ENCODE assay signal across 8 cellular contexts in genomic region chr11:75474878-75475766, GRCh38. TPM values are rescaled to one million over a fixed set of nuclear protein-coding genes. Genes with fewer than 3 reads are reported as not detected.
DNase-seq lines count a peak whose midpoint lies in the region; TF ChIP-seq lines count a peak whose summit lies in the region.

No MANE protein-coding gene starts in this region.

- H3K27me3 ChIP-seq in cardiac muscle cell (no peaks in the 10 kb centered on the region), smooth muscle cell (ENCODE audit: low read depth) (no peaks in the 10 kb centered on the region)

- no peaks in the 10 kb centered on the region for H3F3A ChIP-seq in smooth muscle cell (ENCODE audit: low read depth)

- no peaks in the 10 kb centered on the region for H3K9me3 ChIP-seq in cardiac muscle cell (ENCODE audit: low read depth)
- no peaks in the 10 kb centered on the region for H3K9me3 ChIP-seq in smooth muscle cell (replicated peaks; ENCODE audit: low read depth)

- 47% methylated on average over 16 of the region's 16 CpGs for WGBS in smooth muscle cell (ENCODE audit: low lambda C conversion rate)

- TF ChIP-seq CTCF in cardiac muscle cell (IDR thresholded peaks at IDR 0.05; ENCODE audit: low read depth, low read length) = no peak
- TF ChIP-seq CTCF in smooth muscle cell (IDR thresholded peaks at IDR 0.05; ENCODE audit: borderline replicate concordance, insufficient read depth, poor library complexity, severe bottlenecking) = no peak

- H3K27ac ChIP-seq in cardiac muscle cell (no peak overlapping the region), smooth muscle cell (ENCODE audit: low read depth) (no peak overlapping the region)

- H3K9ac ChIP-seq in smooth muscle cell (ENCODE audit: low read depth) = no peak overlapping the region

- H3K4me2 ChIP-seq in smooth muscle cell = peak overlapping the region; percentile 60

- H3K79me2 ChIP-seq in smooth muscle cell (ENCODE audit: low read depth) = no peaks in the 10 kb centered on the region

- no peaks in the 10 kb centered on the region for H4K20me1 ChIP-seq in smooth muscle cell (ENCODE audit: low read depth)

- H2AFZ ChIP-seq in smooth muscle cell (ENCODE audit: low read depth) = peak overlapping the region; percentile 81

- H3K4me1 ChIP-seq in cardiac muscle cell (ENCODE audit: low read depth) = peaks cover 16% of the 10 kb centered on the region
- peaks cover 13% of the 10 kb centered on the region for H3K4me1 ChIP-seq in smooth muscle cell (ENCODE audit: low read depth)

- no peak overlapping the region for H3K4me3 ChIP-seq in cardiac muscle cell
- H3K4me3 ChIP-seq in smooth muscle cell = peak overlapping the region; percentile 21

- no peaks in the 10 kb centered on the region for H3K36me3 ChIP-seq in cardiac muscle cell
- H3K36me3 ChIP-seq in smooth muscle cell (ENCODE audit: low read depth) = no peaks in the 10 kb centered on the region

- DNase-seq in GM03348 (ENCODE audit: low spot score) = peak; percentile 31
- DNase-seq in NCI-H82 treated with DMSO at 0.1 percent for 48 hours (lab: John Stamatoyannopoulos, UW; ENCODE audit: unreplicated experiment) = peak; percentile 53
- peak; percentile 49 for DNase-seq in activated T-cell treated with anti-CD3 and anti-CD28 coated beads for 48 hours (ENCODE audit: low read depth)
- DNase-seq in cardiac muscle cell (ENCODE audit: low read depth in 1 of 2, low spot score in 1 of 2) = peak; percentile 24 to 85
- no peak for DNase-seq in smooth muscle cell (lab: John Stamatoyannopoulos, UW; ENCODE audit: unreplicated experiment)
- no peak for DNase-seq in DMS79 treated with DMSO at 0.1 percent for 48 hours (lab: John Stamatoyannopoulos, UW)
- DNase-seq in 8988T = no peak
- no peak for DNase-seq in epidermal melanocyte (ENCODE audit: insufficient read length, low spot score)

RNA-seq across cellular contexts. Expression of gene KLHL35, which starts 42.1 kb away (rescaled TPM):
- total RNA-seq in cardiac muscle cell (2.2 and 2.7 TPM in 2 replicates), smooth muscle cell (0.85 and 1.0 TPM in 2 replicates)
- polyA plus RNA-seq in cardiac muscle cell (2.6 and 3.4 TPM in 2 replicates), smooth muscle cell (2.8 and 3.0 TPM in 2 replicates)

RNA-seq across cellular contexts. Expression of gene GDPD5, which starts 50.6 kb away (rescaled TPM):
- 5.8 and 19.4 TPM in 2 replicates for total RNA-seq in cardiac muscle cell
- 6.6 and 16.6 TPM in 2 replicates for polyA plus RNA-seq in cardiac muscle cell
- 2.3 and 3.2 TPM in 2 replicates for total RNA-seq in smooth muscle cell
- 5.8 and 7.1 TPM in 2 replicates for polyA plus RNA-seq in smooth muscle cell

Comparison
In these comparisons a context has a peak if more than half of its experiments do, and no peak if none do; other contexts are left out.
1. DNase-seq: peak in GM03348 (single experiment), NCI-H82 treated with DMSO at 0.1 percent for 48 hours (single experiment), activated T-cell treated with anti-CD3 and anti-CD28 coated beads for 48 hours (single experiment) and cardiac muscle cell (2 of 2); none in smooth muscle cell (single experiment), DMS79 treated with DMSO at 0.1 percent for 48 hours (single experiment), 8988T (single experiment) and epidermal melanocyte (single experiment).